27 cellular contexts compared by ENCODE assay signal in genomic region chr5:117690603-117691002, GRCh38.
DNase-seq lines count a peak whose midpoint lies in the region; ATAC-seq, FAIRE-seq and TF ChIP-seq lines count a peak whose summit lies in the region.
"Had no signal": no experiment of that assay in that cellular context is flagged by ENCODE, and none has a peak within 500 bp of the region (broad histone marks: within the 10 kb centered on the region; RNA-seq: fewer than 3 reads in every experiment).

No MANE protein-coding gene starts in this region.

- H3K27ac Mint-ChIP-seq in GM23338, result no peak overlapping the region
- H3K27ac Mint-ChIP-seq in nephron, result peak overlapping the region; percentile 12 to 24 (median 17)
- H3K27ac Mint-ChIP-seq in endothelial cell (ENCODE audit: unreplicated experiment), result no peak overlapping the region
- H3K27ac Mint-ChIP-seq: CD4-positive, alpha-beta T cell had no signal

- H3K4ac ChIP-seq in IMR-90 (ENCODE audit: low read depth, low read length), result no peak overlapping the region

- H3K4me2 ChIP-seq in GM23338 (no peak overlapping the region), IMR-90 (ENCODE audit: low read depth, low read length) (peak overlapping the region; percentile 40; the same call in 1 of the 2 replicates), OCI-LY3 (ENCODE audit: low read length) (0 out of 2 replicates have a peak overlapping the region, but pooled peaks have one; percentile 9), HepG2 (ENCODE audit: low read depth, low read length) (no peak overlapping the region)
- H3K4me2 ChIP-seq: A549; BLaER1 treated with 17β-estradiol and CSF1 and Interleukin-3, amounts not matched to agents 10 nM and 100 nM had no signal

- no peak overlapping the region for H3K9ac ChIP-seq in IMR-90 (ENCODE audit: low read depth, low read length)
- H3K9ac ChIP-seq in OCI-LY3 (ENCODE audit: low read length), result no peak overlapping the region
- no peak overlapping the region for H3K9ac ChIP-seq in HepG2 (ENCODE audit: insufficient read depth, low read depth, low read length)
- H3K9ac ChIP-seq: BLaER1 treated with 17β-estradiol and CSF1 and Interleukin-3, amounts not matched to agents 10 nM and 100 nM had no signal

- no peak overlapping the region for H3K27ac ChIP-seq in GM23338 (ENCODE audit: low read depth)
- no peak overlapping the region for H3K27ac ChIP-seq in IMR-90 (ENCODE audit: insufficient read depth, low read length)
- no peak overlapping the region for H3K27ac ChIP-seq in OCI-LY3 (ENCODE audit: low read length)
- no peak overlapping the region for H3K27ac ChIP-seq in HepG2 (ENCODE audit: extremely low read length, insufficient read depth, low read length)
- H3K27ac ChIP-seq: A549; BLaER1 treated with 17β-estradiol and CSF1 and Interleukin-3, amounts not matched to agents 10 nM and 100 nM; SK-N-MC had no signal

- H3K9me3 Mint-ChIP-seq in GM23338, result no peaks in the 10 kb centered on the region
- no peaks in the 10 kb centered on the region for H3K9me3 Mint-ChIP-seq in nephron
- H3K9me3 Mint-ChIP-seq in endothelial cell (ENCODE audit: unreplicated experiment), result no peaks in the 10 kb centered on the region

- H3K4me3 ChIP-seq in GM23338 (no peak overlapping the region), IMR-90 (ENCODE audit: insufficient read depth, low read depth, low read length) (no peak overlapping the region), OCI-LY3 (ENCODE audit: low read length) (no peak overlapping the region), HepG2 (replicated peaks in 1 of 3; ENCODE audit: insufficient read depth in 1 of 3, low read depth in 2 of 3, low read length in 3 of 3) (no peak overlapping the region)
- H3K4me3 ChIP-seq: A549; BLaER1 treated with 17β-estradiol and CSF1 and Interleukin-3, amounts not matched to agents 10 nM and 100 nM; GM12878; MG63; SK-N-MC had no signal

- dilution Hi-C loops in IMR-90 (cut with HindIII; ENCODE audit: low sequenced_read_pairs, unreplicated experiment), result no loop called here

- BruUV-seq in IMR-90 (replicated peaks; lab: Mats Ljungman, UMichigan), result no TSS peak
- BruUV-seq in HepG2 (replicated peaks; lab: Mats Ljungman, UMichigan), result no TSS peak

- TF ChIP-seq POLR2A in IMR-90 (IDR thresholded peaks at IDR 0.05; ENCODE audit: low read depth, low read length) (no peak), HepG2 (IDR thresholded peaks at IDR 0.05; ENCODE audit: insufficient read depth in 1 of 2, low read depth in 2 of 2, low read length in 2 of 2) (no peak), erythroblast (IDR thresholded peaks at IDR 0.05; ENCODE audit: low read length) (no peak)

- no CpG with 5 or more reads among the region's 4 CpGs for WGBS in IMR-90 (ENCODE audit: extremely low coverage in 2 of 2, insufficient read length in 1 of 2), 2 experiments
- 9% methylated on average over 3 of the region's 4 CpGs for WGBS in HepG2 (ENCODE audit: low lambda C conversion rate)

- in situ Hi-C loops in IMR-90 (cut with MboI; ENCODE audit: low sequenced_read_pairs) (no loop called here), HepG2 (cut with HindIII; ENCODE audit: extremely low pct_ligation_motif_present, low pct_unique_long_range_greater_than_20kb) (no loop called here)

- peaks cover 13% of the 10 kb centered on the region; the same call in 1 of the 2 replicates for H3K9me2 ChIP-seq in GM23338 (ENCODE audit: insufficient read depth)

- H3K4me1 Mint-ChIP-seq in GM23338, result no peaks in the 10 kb centered on the region
- peaks cover 11% of the 10 kb centered on the region for H3K4me1 Mint-ChIP-seq in nephron
- no peaks in the 10 kb centered on the region for H3K4me1 Mint-ChIP-seq in endothelial cell (ENCODE audit: unreplicated experiment)

- H3K36me3 ChIP-seq in GM23338 (ENCODE audit: insufficient read depth), result no peaks in the 10 kb centered on the region
- H3K36me3 ChIP-seq in IMR-90 (ENCODE audit: control insufficient read depth, insufficient read depth, low read length), result no peaks in the 10 kb centered on the region
- H3K36me3 ChIP-seq in OCI-LY3 (replicated peaks; ENCODE audit: low read depth, low read length), result no peaks in the 10 kb centered on the region
- no peaks in the 10 kb centered on the region for H3K36me3 ChIP-seq in HepG2 (replicated peaks in 1 of 2; ENCODE audit: control insufficient read depth in 1 of 2, insufficient read depth in 2 of 2, low read length in 2 of 2)
- H3K36me3 ChIP-seq: BLaER1 treated with 17β-estradiol and CSF1 and Interleukin-3, amounts not matched to agents 10 nM and 100 nM; MG63 had no signal

- CTCF ChIA-PET in IMR-90 (lab: Yijun Ruan, JAX), result interaction anchor here (0.6 kb wide), 1 partner anchor 528 kb away, joined by 3 read pairs; no protein-coding TSS in a partner anchor
- CTCF ChIA-PET in HepG2 (lab: Yijun Ruan, JAX; ENCODE audit: low intra/inter-chr PET ratio, low total read pairs), result no interaction called here

- no peak overlapping the region for H3K56ac ChIP-seq in IMR-90 (ENCODE audit: extremely low read depth, insufficient read depth, low read length)

- H2AK9ac ChIP-seq in IMR-90 (replicated peaks; ENCODE audit: low read depth, low read length, poor library complexity), result no peak overlapping the region

- H3K9me1 ChIP-seq in IMR-90 (ENCODE audit: insufficient read depth, low read length), result no peaks in the 10 kb centered on the region

- H3K27me3 ChIP-seq in GM23338 (ENCODE audit: insufficient read depth), result no peaks in the 10 kb centered on the region
- no peaks in the 10 kb centered on the region for H3K27me3 ChIP-seq in IMR-90 (ENCODE audit: control insufficient read depth, insufficient read depth, low read length)
- H3K27me3 ChIP-seq in OCI-LY3 (ENCODE audit: low read depth, low read length), result no peaks in the 10 kb centered on the region
- no peaks in the 10 kb centered on the region for H3K27me3 ChIP-seq in HepG2 (ENCODE audit: control insufficient read depth in 1 of 2, insufficient read depth in 2 of 2, low read length in 2 of 2)
- H3K27me3 ChIP-seq: BLaER1 treated with 17β-estradiol and CSF1 and Interleukin-3, amounts not matched to agents 10 nM and 100 nM; MG63 had no signal

- H4K20me1 ChIP-seq in GM23338 (replicated peaks; ENCODE audit: insufficient read depth), result no peaks in the 10 kb centered on the region
- no peaks in the 10 kb centered on the region for H4K20me1 ChIP-seq in IMR-90 (ENCODE audit: insufficient read depth, low read length)
- no peaks in the 10 kb centered on the region for H4K20me1 ChIP-seq in OCI-LY3 (ENCODE audit: insufficient read depth, low read length)
- H4K20me1 ChIP-seq in HepG2 (ENCODE audit: insufficient read depth, low read length), result no peaks in the 10 kb centered on the region
- H4K20me1 ChIP-seq: BLaER1 treated with 17β-estradiol and CSF1 and Interleukin-3, amounts not matched to agents 10 nM and 100 nM had no signal

- TF ChIP-seq RAD21 in IMR-90 (IDR thresholded peaks at IDR 0.05; ENCODE audit: low read length) (no peak), HepG2 (CRISPR knock-in tag; IDR thresholded peaks at IDR 0.05) (no peak)

- no peak for FAIRE-seq in HepG2 (lab: Jason Lieb, UNC)
- FAIRE-seq: A549, G401.6, GM12878 had no signal

- H2AFZ ChIP-seq in GM23338 (0 out of 2 replicates have a peak overlapping the region, but pooled peaks have one; percentile 76), IMR-90 (replicated peaks; ENCODE audit: low read length, poor library complexity) (peak overlapping the region; percentile 61), OCI-LY3 (ENCODE audit: low read depth, low read length) (0 out of 2 replicates have a peak overlapping the region, but pooled peaks have one; percentile 46), HepG2 (ENCODE audit: low read length) (no peak overlapping the region)

- H3K4me3 Mint-ChIP-seq in GM23338 (no peak overlapping the region), nephron (no peak overlapping the region), endothelial cell (ENCODE audit: unreplicated experiment) (no peak overlapping the region)
- H3K4me3 Mint-ChIP-seq: CD4-positive, alpha-beta T cell had no signal

- H3K27me3 Mint-ChIP-seq in GM23338 (ENCODE audit: insufficient read depth, low read depth, poor library complexity) (peaks cover 2% of the 10 kb centered on the region), nephron (ENCODE audit: low read depth) (no peaks in the 10 kb centered on the region), endothelial cell (ENCODE audit: unreplicated experiment) (no peaks in the 10 kb centered on the region)
- H3K27me3 Mint-ChIP-seq: CD4-positive, alpha-beta T cell had no signal

- DNase-seq in GM23338 (ENCODE audit: low spot score) (no peak), IMR-90 (no peak), HepG2 (ENCODE audit: low spot score) (no peak), endothelial cell (ENCODE audit: low spot score) (no peak), erythroblast (lab: John Stamatoyannopoulos, UW) (no peak)
- DNase-seq: AML-193; CD4-positive, alpha-beta T cell; COR-L47; KBM-7; MG63; NCI-H1105 treated with DMSO at 0.1 percent for 48 hours; NCI-H146; NCI-H1930; NCI-H2107; NCI-H226; NCI-H510A; NCI-H748 treated with DMSO at 0.1 percent for 48 hours; RPMI8226; SHP77 treated with DMSO at 0.1 percent for 48 hours had no signal

- no peaks in the 10 kb centered on the region for H3F3A ChIP-seq in GM23338 (replicated peaks; ENCODE audit: low read depth)

- no peak overlapping the region for H4K5ac ChIP-seq in IMR-90 (ENCODE audit: low read depth, low read length)

- H2BK120ac ChIP-seq in IMR-90 (ENCODE audit: low read depth, low read length), result no peak overlapping the region

- H2AK5ac ChIP-seq in IMR-90 (ENCODE audit: low read depth, low read length), result no peak overlapping the region

- no peak overlapping the region for H3K14ac ChIP-seq in IMR-90 (replicated peaks; ENCODE audit: low read depth, low read length)

- H3K4me1 ChIP-seq in GM23338 (ENCODE audit: insufficient read depth) (no peaks in the 10 kb centered on the region), IMR-90 (ENCODE audit: control insufficient read depth, insufficient read depth, low read length) (no peaks in the 10 kb centered on the region), OCI-LY3 (ENCODE audit: low read length) (no peaks in the 10 kb centered on the region), HepG2 (ENCODE audit: insufficient read depth, low read length) (no peaks in the 10 kb centered on the region)
- H3K4me1 ChIP-seq: A549; BLaER1 treated with 17β-estradiol and CSF1 and Interleukin-3, amounts not matched to agents 10 nM and 100 nM had no signal

- H3K18ac ChIP-seq in IMR-90 (ENCODE audit: low read depth, low read length), result peak overlapping the region; percentile 43; the same call in 1 of the 2 replicates

- H3K79me2 ChIP-seq in GM23338 (replicated peaks; ENCODE audit: insufficient read depth) (no peaks in the 10 kb centered on the region), OCI-LY3 (ENCODE audit: low read length) (no peaks in the 10 kb centered on the region), HepG2 (ENCODE audit: insufficient read depth, low read length) (no peaks in the 10 kb centered on the region)

- intact Hi-C loops in IMR-90 (cut with micrococcal nuclease), result no loop called here
- intact Hi-C loops in HepG2 (cut with micrococcal nuclease; ENCODE audit: unreplicated experiment), result no loop called here

- no peaks in the 10 kb centered on the region for H3K9me3 ChIP-seq in IMR-90 (ENCODE audit: control insufficient read depth, insufficient read depth, low read length)
- no peaks in the 10 kb centered on the region for H3K9me3 ChIP-seq in OCI-LY3 (ENCODE audit: insufficient read depth, low read length)
- no peaks in the 10 kb centered on the region for H3K9me3 ChIP-seq in HepG2 (ENCODE audit: low read length)
- H3K9me3 ChIP-seq: BLaER1 treated with 17β-estradiol and CSF1 and Interleukin-3, amounts not matched to agents 10 nM and 100 nM; MG63 had no signal

- peak overlapping the region in 1 of 2 experiments; percentile 53; a peak in 1 of 4 replicates for H4K8ac ChIP-seq in IMR-90 (ENCODE audit: low read depth in 2 of 2, low read length in 2 of 2)

- ATAC-seq in GM23338, result no peak
- no peak; the same call in 1 of the 2 replicates for ATAC-seq in IMR-90 (ENCODE audit: low read depth)
- ATAC-seq in HepG2, result no peak
- no peak for ATAC-seq in GM18870 (IDR thresholded peaks at IDR 0.05; ENCODE audit: unreplicated experiment)
- ATAC-seq: A549, GM12878 had no signal

- no peaks in the 10 kb centered on the region for H3K79me1 ChIP-seq in IMR-90 (ENCODE audit: low read depth in 1 of 2, low read length in 2 of 2)

- TF ChIP-seq CTCF in GM23338 (conservative IDR thresholded peaks at IDR 0.05; ENCODE audit: low read depth in 2 of 2) (no peak), IMR-90 (conservative IDR thresholded peaks at IDR 0.05; ENCODE audit: low read depth, low read length) (no peak), OCI-LY3 (IDR thresholded peaks at IDR 0.05; ENCODE audit: low read depth, low read length) (no peak), nephron (IDR thresholded peaks at IDR 0.05; ENCODE audit: unreplicated experiment in 3 of 3) (no peak), HepG2 (CRISPR knock-in tag; IDR thresholded peaks at IDR 0.05) (no peak), endothelial cell (IDR thresholded peaks at IDR 0.05; ENCODE audit: unreplicated experiment) (no peak)

- no peak overlapping the region for H4K91ac ChIP-seq in IMR-90 (ENCODE audit: insufficient read depth, low read depth, low read length)

- TF ChIP-seq EP300 in HepG2 (IDR thresholded peaks at IDR 0.05; ENCODE audit: low read depth in 2 of 2, low read length in 2 of 2) (no peak), HepG2 (CRISPR knock-in tag; IDR thresholded peaks at IDR 0.05; ENCODE audit: borderline replicate concordance) (no peak)

- no peak overlapping the region for H3K23ac ChIP-seq in IMR-90 (ENCODE audit: low read depth, low read length)

- POLR2A ChIA-PET in IMR-90 (lab: Charles Lee; ENCODE audit: unreplicated experiment) (no interaction called here), HepG2 (lab: Yijun Ruan, JAX) (no interaction called here)

- peak overlapping the region; percentile 60; the same call in 1 of the 2 replicates for H2BK20ac ChIP-seq in IMR-90 (ENCODE audit: low read depth, low read length)

- H2BK5ac ChIP-seq in IMR-90 (ENCODE audit: low read depth, low read length, poor library complexity, severe bottlenecking), result no peak overlapping the region

- no peak overlapping the region for H2BK15ac ChIP-seq in IMR-90 (ENCODE audit: low read depth, low read length)

- H3K36me3 Mint-ChIP-seq in GM23338 (ENCODE audit: low read depth) (no peaks in the 10 kb centered on the region), nephron (ENCODE audit: low read depth) (no peaks in the 10 kb centered on the region), endothelial cell (ENCODE audit: low read depth, unreplicated experiment) (no peaks in the 10 kb centered on the region)

Comparison
In these comparisons a context has a peak if more than half of its experiments do, and no peak if none do; other contexts are left out.
1. H3K4me2 ChIP-seq: peak in IMR-90 (single experiment) and OCI-LY3 (single experiment); none in GM23338 (single experiment) and HepG2 (single experiment).
2. H3K27ac Mint-ChIP-seq: peak in nephron (3 of 3); none in GM23338 (single experiment) and endothelial cell (single experiment).